Comparison of ENCODE assay signal across 21 cellular contexts in genomic region chr7:119408596-119408995, GRCh38.
DNase-seq lines count a peak whose midpoint lies in the region; ATAC-seq and TF ChIP-seq lines count a peak whose summit lies in the region.
"Had no signal": no experiment of that assay in that cellular context is flagged by ENCODE, and none has a peak within 500 bp of the region (broad histone marks: within the 10 kb centered on the region; RNA-seq: fewer than 3 reads in every experiment).

No MANE protein-coding gene starts in this region.

- H3K27me3 Mint-ChIP-seq in GM23338 (ENCODE audit: insufficient read depth, low read depth, poor library complexity) (no peaks in the 10 kb centered on the region), WTC11 (ENCODE audit: low read depth) (no peaks in the 10 kb centered on the region)
- H3K27me3 Mint-ChIP-seq: CD4-positive, alpha-beta memory T cell; CD4-positive, CD25-positive, alpha-beta regulatory T cell; CD8-positive, alpha-beta memory T cell had no signal

- H4K20me1 ChIP-seq in GM23338 (replicated peaks; ENCODE audit: insufficient read depth): no peaks in the 10 kb centered on the region
- H4K20me1 ChIP-seq: BLaER1 had no signal

- DNase-seq in GM23338 (ENCODE audit: low spot score): peak; percentile 8
- DNase-seq in H7: peak; percentile 7
- DNase-seq in WTC11 (ENCODE audit: low spot score): no peak
- DNase-seq in SIG-M5 (lab: John Stamatoyannopoulos, UW): no peak
- no peak for DNase-seq in activated CD4-positive, alpha-beta T cell treated with anti-CD3 and anti-CD28 coated beads for 48 hours
- DNase-seq in DMS79 treated with DMSO at 0.1 percent for 48 hours (lab: John Stamatoyannopoulos, UW): no peak
- DNase-seq: 8988T; ACHN; BE2C; C1 segment of cervical spinal cord; CD4-positive, alpha-beta memory T cell; CD4-positive, CD25-positive, alpha-beta regulatory T cell; CD8-positive, alpha-beta memory T cell; COR-L47; DMS 273 treated with DMSO at 0.1 percent for 48 hours; DMS153; DMS53; DMS79; GF-D8 had no signal

- no peaks in the 10 kb centered on the region for H3K9me2 ChIP-seq in GM23338 (ENCODE audit: insufficient read depth)

- ATAC-seq in GM23338 (peak; percentile 60), WTC11 (peak; percentile 69)

- no peaks in the 10 kb centered on the region for H3K79me2 ChIP-seq in GM23338 (replicated peaks; ENCODE audit: insufficient read depth)

- H3K27ac Mint-ChIP-seq in GM23338 (no peak overlapping the region), WTC11 (no peak overlapping the region)
- H3K27ac Mint-ChIP-seq: CD14-positive monocyte; CD4-positive, alpha-beta memory T cell; CD4-positive, CD25-positive, alpha-beta regulatory T cell; CD8-positive, alpha-beta memory T cell had no signal

- H3K4me3 ChIP-seq in GM23338 (no peak overlapping the region), H7 (ENCODE audit: insufficient read depth, low read depth, low read length) (no peak overlapping the region)
- H3K4me3 ChIP-seq: BLaER1 had no signal

- H3K4me1 Mint-ChIP-seq in GM23338: peaks cover 7% of the 10 kb centered on the region; the same call in 2 of the 3 replicates
- H3K4me1 Mint-ChIP-seq in WTC11: peaks cover 10% of the 10 kb centered on the region
- H3K4me1 Mint-ChIP-seq: CD14-positive monocyte; CD4-positive, alpha-beta memory T cell; CD4-positive, CD25-positive, alpha-beta regulatory T cell; CD8-positive, alpha-beta memory T cell had no signal

- no peak overlapping the region for H3K4me2 ChIP-seq in GM23338
- H3K4me2 ChIP-seq: BLaER1 had no signal

- POLR2A ChIA-PET in WTC11 (lab: Charles Lee): interaction anchor here (0.6 kb wide), 1 partner anchor 1128 kb away, joined by 3 read pairs; no protein-coding TSS in a partner anchor

- TF ChIP-seq CTCF in GM23338 (conservative IDR thresholded peaks at IDR 0.05; ENCODE audit: low read depth in 2 of 2) (no peak), WTC11 (IDR thresholded peaks at IDR 0.05) (no peak)

- H3K4me1 ChIP-seq in GM23338 (ENCODE audit: insufficient read depth): 0 out of 2 replicates have a peak, but pooled peaks cover 5% of the 10 kb centered on the region
- H3K4me1 ChIP-seq: BE2C, BLaER1 had no signal

- H3K36me3 Mint-ChIP-seq in GM23338 (ENCODE audit: low read depth) (peaks cover 7% of the 10 kb centered on the region; the same call in 2 of the 3 replicates), WTC11 (peaks cover 8% of the 10 kb centered on the region; the same call in 1 of the 2 replicates)
- H3K36me3 Mint-ChIP-seq: CD14-positive monocyte; CD4-positive, alpha-beta memory T cell; CD4-positive, CD25-positive, alpha-beta regulatory T cell; CD8-positive, alpha-beta memory T cell had no signal

- H3K36me3 ChIP-seq in GM23338 (ENCODE audit: insufficient read depth) (no peaks in the 10 kb centered on the region), H7 (replicated peaks; ENCODE audit: control insufficient read depth, insufficient read depth, low read length) (no peaks in the 10 kb centered on the region)
- H3K36me3 ChIP-seq: BE2C, BLaER1 had no signal

- no peaks in the 10 kb centered on the region for H3F3A ChIP-seq in GM23338 (replicated peaks; ENCODE audit: low read depth)

- H3K27ac ChIP-seq in GM23338 (ENCODE audit: low read depth): no peak overlapping the region
- H3K27ac ChIP-seq: BLaER1 had no signal

- peaks cover 6% of the 10 kb centered on the region for H3K9me3 Mint-ChIP-seq in GM23338
- H3K9me3 Mint-ChIP-seq in WTC11: peaks cover 15% of the 10 kb centered on the region

- no peak overlapping the region for H3K4me3 Mint-ChIP-seq in GM23338
- H3K4me3 Mint-ChIP-seq in WTC11: no peak overlapping the region
- H3K4me3 Mint-ChIP-seq: CD14-positive monocyte; CD4-positive, alpha-beta memory T cell; CD4-positive, CD25-positive, alpha-beta regulatory T cell; CD8-positive, alpha-beta memory T cell had no signal

- CTCF ChIA-PET in WTC11 (lab: Charles Lee): no interaction called here

- H2AFZ ChIP-seq in GM23338: no peak overlapping the region

- H3K27me3 ChIP-seq in GM23338 (ENCODE audit: insufficient read depth): no peaks in the 10 kb centered on the region
- H3K27me3 ChIP-seq in H7 (ENCODE audit: control insufficient read depth, insufficient read depth, low read length): no peaks in the 10 kb centered on the region
- H3K27me3 ChIP-seq: BE2C, BLaER1 had no signal

TF ChIP-seq in GM23338, 12 proteins besides CTCF, POLR2A, EP300 and RAD21 (continues in another document):
- TF ChIP-seq POLR2AphosphoS5 (IDR thresholded peaks at IDR 0.05; ENCODE audit: low read depth): no peak

TF ChIP-seq in WTC11, 78 proteins besides CTCF, POLR2A, EP300 and RAD21 (continues in another document):
- TF ChIP-seq ZBTB43 (CRISPR knock-in tag; IDR thresholded peaks at IDR 0.05): no peak
- TF ChIP-seq ZSCAN18 (CRISPR knock-in tag; IDR thresholded peaks at IDR 0.05): no peak
- TF ChIP-seq MXD4 (CRISPR knock-in tag; IDR thresholded peaks at IDR 0.05; ENCODE audit: borderline replicate concordance): no peak
- no peak for TF ChIP-seq ATF6 (CRISPR knock-in tag; IDR thresholded peaks at IDR 0.05)
- no peak for TF ChIP-seq ZNF532 (CRISPR knock-in tag; IDR thresholded peaks at IDR 0.05; ENCODE audit: borderline replicate concordance)

Comparison
In these comparisons a context has a peak if more than half of its experiments do, and no peak if none do; other contexts are left out.
1. DNase-seq: peak in GM23338 (single experiment) and H7 (single experiment); none in WTC11 (single experiment), SIG-M5 (single experiment), activated CD4-positive, alpha-beta T cell treated with anti-CD3 and anti-CD28 coated beads for 48 hours (single experiment) and DMS79 treated with DMSO at 0.1 percent for 48 hours (single experiment).